In genomic region chr13:24745861-24746617, GRCh38 we compare ENCODE assay signal across 15 cellular contexts. TPM values are rescaled to one million over a fixed set of nuclear protein-coding genes. Genes with fewer than 3 reads are reported as not detected.
DNase-seq lines count a peak whose midpoint lies in the region; ATAC-seq and TF ChIP-seq lines count a peak whose summit lies in the region.
"Had no signal": no experiment of that assay in that cellular context is flagged by ENCODE, and none has a peak within 500 bp of the region (broad histone marks: within the 10 kb centered on the region; RNA-seq: fewer than 3 reads in every experiment).

No MANE protein-coding gene starts in this region.

- no peaks in the 10 kb centered on the region for H3K36me3 ChIP-seq in A673 (ENCODE audit: insufficient read depth, low read length, poor library complexity, severe bottlenecking)
- no peaks in the 10 kb centered on the region for H3K36me3 ChIP-seq in mesodermal cell (ENCODE audit: control insufficient read depth, insufficient read depth, low read length)
- H3K36me3 ChIP-seq: BLaER1, uterus had no signal

- H3K36me3 Mint-ChIP-seq in activated T-helper 1 cell treated with anti-CD3 and anti-CD28 coated beads, Interleukin-12 subunit alpha, Interleukin-12 subunit beta, Interleukin-2, Interleukin-4 antibody, amounts not matched to agents 30 ng/mL and 10 ng/mL and 1 ng/mL, durations not matched to agents 14 hours and 24 hours and 36 hours (ENCODE audit: low read depth): no peaks in the 10 kb centered on the region

- H3K9me3 Mint-ChIP-seq in activated T-helper 1 cell treated with anti-CD3 and anti-CD28 coated beads, Interleukin-12 subunit alpha, Interleukin-12 subunit beta, Interleukin-2, Interleukin-4 antibody, amounts not matched to agents 30 ng/mL and 10 ng/mL and 1 ng/mL, durations not matched to agents 14 hours and 24 hours and 36 hours: no peaks in the 10 kb centered on the region

- BruUV-seq in A673 (replicated peaks; lab: Mats Ljungman, UMichigan): no TSS peak

- H3K27me3 Mint-ChIP-seq in activated T-helper 1 cell treated with anti-CD3 and anti-CD28 coated beads, Interleukin-12 subunit alpha, Interleukin-12 subunit beta, Interleukin-2, Interleukin-4 antibody, amounts not matched to agents 30 ng/mL and 10 ng/mL and 1 ng/mL, durations not matched to agents 14 hours and 24 hours and 36 hours (ENCODE audit: insufficient read depth): peaks cover 55% of the 10 kb centered on the region

- H3K4me3 Mint-ChIP-seq in activated T-helper 1 cell treated with anti-CD3 and anti-CD28 coated beads, Interleukin-12 subunit alpha, Interleukin-12 subunit beta, Interleukin-2, Interleukin-4 antibody, amounts not matched to agents 30 ng/mL and 10 ng/mL and 1 ng/mL, durations not matched to agents 14 hours and 24 hours and 36 hours: no peak overlapping the region

- DNase-seq in A673 (ENCODE audit: low spot score) (no peak), GM12865 (ENCODE audit: low read depth) (peak; percentile 55), coronary artery (ENCODE audit: low spot score) (no peak), cerebellum (ENCODE audit: low spot score) (no peak), left colon (no peak)
- DNase-seq in activated T-helper 1 cell treated with anti-CD3 and anti-CD28 coated beads, Interleukin-12 subunit alpha, Interleukin-12 subunit beta, Interleukin-2, Interleukin-4 antibody, amounts not matched to agents 30 ng/mL and 10 ng/mL and 1 ng/mL, durations not matched to agents 14 hours and 24 hours and 36 hours (ENCODE audit: low spot score): no peak
- DNase-seq: cortex of kidney, GOT3, mucosa of descending colon, NCI-H526, uterus had no signal

- POLR2A ChIA-PET in A673 (lab: Charles Lee; ENCODE audit: low non-redundant PET): no interaction called here

- ATAC-seq in HG02798 (IDR thresholded peaks at IDR 0.05; ENCODE audit: poor library complexity, unreplicated experiment): no peak
- no peak for ATAC-seq in left colon

- H3K27me3 ChIP-seq in A673 (replicated peaks; ENCODE audit: insufficient read depth, low read depth, low read length, poor library complexity): peaks cover 58% of the 10 kb centered on the region
- H3K27me3 ChIP-seq: uterus had no signal

- 15 to 16% methylated on average over 47 to 52 of the region's 70 CpGs for WGBS in mesodermal cell (ENCODE audit: insufficient coverage in 2 of 2), 2 experiments

- CTCF ChIA-PET in A673 (lab: Charles Lee): no interaction called here

- TF ChIP-seq CTCF in A673 (conservative IDR thresholded peaks at IDR 0.05; ENCODE audit: low read depth, low read length): no peak
- TF ChIP-seq CTCF in GM12865 (IDR thresholded peaks at IDR 0.05; ENCODE audit: insufficient read depth, low read depth, low read length, missing control alignments): no peak
- no peak for TF ChIP-seq CTCF in coronary artery (IDR thresholded peaks at IDR 0.05)

- no peak overlapping the region for H3K27ac Mint-ChIP-seq in activated T-helper 1 cell treated with anti-CD3 and anti-CD28 coated beads, Interleukin-12 subunit alpha, Interleukin-12 subunit beta, Interleukin-2, Interleukin-4 antibody, amounts not matched to agents 30 ng/mL and 10 ng/mL and 1 ng/mL, durations not matched to agents 14 hours and 24 hours and 36 hours

- H3K27ac ChIP-seq in A673 (ENCODE audit: low read depth, low read length, poor library complexity, severe bottlenecking) (no peak overlapping the region), coronary artery (no peak overlapping the region), mesodermal cell (ENCODE audit: low read depth, low read length, severe bottlenecking) (no peak overlapping the region)
- H3K27ac ChIP-seq: BLaER1, uterus had no signal

- no peaks in the 10 kb centered on the region for H3K9me3 ChIP-seq in A673 (ENCODE audit: low read depth, low read length, poor library complexity, severe bottlenecking)
- no peaks in the 10 kb centered on the region for H3K9me3 ChIP-seq in mesodermal cell (ENCODE audit: control insufficient read depth, low read length)
- H3K9me3 ChIP-seq: mucosa of descending colon, uterus had no signal

- peak overlapping the region; percentile 41 for H3K4me3 ChIP-seq in A673 (ENCODE audit: low read depth, low read length, poor library complexity, severe bottlenecking)
- H3K4me3 ChIP-seq in GM12865 (ENCODE audit: low read depth, low read length): peak overlapping the region; percentile 54
- peak overlapping the region; percentile 63 for H3K4me3 ChIP-seq in coronary artery
- H3K4me3 ChIP-seq in mesodermal cell (ENCODE audit: extremely low read depth, insufficient read depth, low read length, poor library complexity, severe bottlenecking): peak overlapping the region; percentile 40
- H3K4me3 ChIP-seq: BLaER1, mucosa of descending colon, uterus had no signal

- intact Hi-C loops in A673 (cut with micrococcal nuclease; ENCODE audit: unreplicated experiment): no loop called here
- intact Hi-C loops in left colon (cut with DNase I, micrococcal nuclease): no loop called here
- intact Hi-C loops in activated T-helper 1 cell treated with anti-CD3 and anti-CD28 coated beads, Interleukin-12 subunit alpha, Interleukin-12 subunit beta, Interleukin-2, Interleukin-4 antibody, amounts not matched to agents 30 ng/mL and 10 ng/mL and 1 ng/mL, durations not matched to agents 14 hours and 24 hours and 36 hours (cut with micrococcal nuclease): no loop called here

- H3K4me1 ChIP-seq in A673 (ENCODE audit: insufficient read depth, low read length, poor library complexity, severe bottlenecking): peaks cover 18% of the 10 kb centered on the region
- H3K4me1 ChIP-seq in mesodermal cell (ENCODE audit: control insufficient read depth, insufficient read depth, low read length, poor library complexity, severe bottlenecking): no peaks in the 10 kb centered on the region
- H3K4me1 ChIP-seq: uterus had no signal

- H3K4me1 Mint-ChIP-seq in activated T-helper 1 cell treated with anti-CD3 and anti-CD28 coated beads, Interleukin-12 subunit alpha, Interleukin-12 subunit beta, Interleukin-2, Interleukin-4 antibody, amounts not matched to agents 30 ng/mL and 10 ng/mL and 1 ng/mL, durations not matched to agents 14 hours and 24 hours and 36 hours (ENCODE audit: low read depth): peaks cover 5% of the 10 kb centered on the region

RNA-seq across cellular contexts. Expression of gene RNF17, which starts 17.9 kb away (rescaled TPM):
- total RNA-seq in A673 (2021) (not detected in 2 replicates), cerebellum (0.09 TPM), left colon (under 1 TPM in 1 of 2 donors, not detected in 1; 0.18 TPM)
- polyA plus RNA-seq in mesodermal cell (2013, experiment 1 of 2): not detected
- not detected for polyA plus RNA-seq in mesodermal cell (2013, experiment 2 of 2)
- total RNA-seq in activated T-helper 1 cell treated with anti-CD3 and anti-CD28 coated beads, Interleukin-12 subunit alpha, Interleukin-12 subunit beta, Interleukin-2, Interleukin-4 antibody, amounts not matched to agents 30 ng/mL and 10 ng/mL and 1 ng/mL, durations not matched to agents 14 hours and 24 hours and 36 hours: not detected in 2 replicates
- total RNA-seq: fibroblast of lung, mucosa of descending colon had no signal
- polyA plus RNA-seq: fibroblast of lung had no signal
